In the genomic region with DNA sequence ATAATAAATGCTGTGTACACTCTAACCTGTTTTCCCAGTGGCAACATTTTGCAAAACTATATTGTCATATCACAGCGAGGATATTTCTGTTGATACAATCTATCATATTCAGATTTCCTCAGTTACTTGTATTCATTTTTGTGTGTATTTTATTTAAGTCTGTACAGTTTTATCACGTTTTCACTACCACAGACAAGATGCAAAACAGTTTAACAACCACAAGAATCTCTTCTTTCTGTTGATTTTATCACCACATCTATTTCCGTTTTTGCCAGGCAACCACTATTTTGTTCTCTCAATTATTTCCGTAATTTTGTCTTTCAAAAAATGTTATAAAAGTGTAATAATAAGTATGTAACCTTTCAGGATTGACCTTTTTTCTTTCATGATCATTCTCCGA, we compare ENCODE assay signal across 18 cellular contexts.
"Had no signal": no experiment of that assay in that cellular context is flagged by ENCODE, and none has a peak within 500 bp of the region (broad histone marks: within the 10 kb centered on the region; RNA-seq: fewer than 3 reads in every experiment).

No MANE protein-coding gene starts in this region.

- H3K36me3 ChIP-seq: neutrophil, ovary, right atrium auricular region had no signal

- H3K9me3 Mint-ChIP-seq: activated CD4-positive, alpha-beta memory T cell treated with anti-CD3 and anti-CD28 coated beads, Interleukin-2, amount 10 ng/mL, durations not matched to agents 7 days and 5 days; activated naive CD4-positive, alpha-beta T cell treated with anti-CD3 and anti-CD28 coated beads, Interleukin-2, amount 10 ng/mL, durations not matched to agents 7 days and 5 days; activated T-cell treated with anti-CD3 and anti-CD28 coated beads, Interleukin-2, amount 50 U/mL, for 72 hours; nephron; stimulated activated naive CD8-positive, alpha-beta T cell treated with anti-CD3 and anti-CD28 coated beads, Interleukin-15, amount 100 ng/mL, for 72 hours; T-helper 1 cell treated with Interleukin-12 subunit alpha and Interleukin-12 subunit beta and Interleukin-4 antibody, amounts not matched to agents 30 μg/mL and 1 μg/mL, for 36 hours had no signal

- H3K27ac Mint-ChIP-seq: activated CD4-positive, alpha-beta memory T cell treated with anti-CD3 and anti-CD28 coated beads, Interleukin-2, amount 10 ng/mL, durations not matched to agents 7 days and 5 days; activated naive CD4-positive, alpha-beta T cell treated with anti-CD3 and anti-CD28 coated beads, Interleukin-2, amount 10 ng/mL, durations not matched to agents 7 days and 5 days; mesothelial cell of epicardium; nephron; stimulated activated naive CD8-positive, alpha-beta T cell treated with anti-CD3 and anti-CD28 coated beads, Interleukin-15, amount 100 ng/mL, for 72 hours; T-helper 1 cell treated with Interleukin-12 subunit alpha and Interleukin-12 subunit beta and Interleukin-4 antibody, amounts not matched to agents 30 μg/mL and 1 μg/mL, for 36 hours had no signal

- H3K4me3 ChIP-seq: ovary, psoas muscle, right atrium auricular region, tibial artery had no signal

- H3K4me1 ChIP-seq: psoas muscle, right atrium auricular region, tibial artery had no signal

- H3K4me3 Mint-ChIP-seq: activated CD4-positive, alpha-beta memory T cell treated with anti-CD3 and anti-CD28 coated beads, Interleukin-2, amount 10 ng/mL, durations not matched to agents 7 days and 5 days; activated naive CD4-positive, alpha-beta T cell treated with anti-CD3 and anti-CD28 coated beads, Interleukin-2, amount 10 ng/mL, durations not matched to agents 7 days and 5 days; mesothelial cell of epicardium; nephron; stimulated activated naive CD8-positive, alpha-beta T cell treated with anti-CD3 and anti-CD28 coated beads, Interleukin-15, amount 100 ng/mL, for 72 hours; T-helper 1 cell treated with Interleukin-12 subunit alpha and Interleukin-12 subunit beta and Interleukin-4 antibody, amounts not matched to agents 30 μg/mL and 1 μg/mL, for 36 hours had no signal

- H3K9me3 ChIP-seq: neutrophil, ovary, psoas muscle, right atrium auricular region, tibial artery had no signal

- H3K4me1 Mint-ChIP-seq: nephron had no signal

- DNase-seq: activated effector memory CD4-positive, alpha-beta T cell treated with anti-CD3 and anti-CD28 coated beads, Interleukin-2, amount 50 U/mL, for 16 hours; activated naive CD4-positive, alpha-beta T cell treated with anti-CD3 and anti-CD28 coated beads, Interleukin-2, amount 10 ng/mL, durations not matched to agents 7 days and 5 days; dermis blood vessel endothelial cell; effector CD8-positive, alpha-beta T cell; foreskin keratinocyte; ovary; psoas muscle; stimulated activated CD4-positive, alpha-beta T cell treated with anti-CD3 and anti-CD28 coated beads, Interleukin-12 subunit alpha, Interleukin-12 subunit beta, amount 100 ng/mL, for 4 hours; tibial artery had no signal

- ATAC-seq: foreskin keratinocyte, left lobe of liver, psoas muscle had no signal

- H3K27ac ChIP-seq: foreskin keratinocyte, neutrophil, ovary, psoas muscle, right atrium auricular region, tibial artery had no signal

- H3K27me3 ChIP-seq: foreskin keratinocyte, neutrophil, ovary, right atrium auricular region, tibial artery had no signal

- H3K36me3 Mint-ChIP-seq: activated naive CD4-positive, alpha-beta T cell treated with anti-CD3 and anti-CD28 coated beads, Interleukin-2, amount 10 ng/mL, durations not matched to agents 7 days and 5 days had no signal
